15 cellular contexts compared by ENCODE assay signal in the genomic region with DNA sequence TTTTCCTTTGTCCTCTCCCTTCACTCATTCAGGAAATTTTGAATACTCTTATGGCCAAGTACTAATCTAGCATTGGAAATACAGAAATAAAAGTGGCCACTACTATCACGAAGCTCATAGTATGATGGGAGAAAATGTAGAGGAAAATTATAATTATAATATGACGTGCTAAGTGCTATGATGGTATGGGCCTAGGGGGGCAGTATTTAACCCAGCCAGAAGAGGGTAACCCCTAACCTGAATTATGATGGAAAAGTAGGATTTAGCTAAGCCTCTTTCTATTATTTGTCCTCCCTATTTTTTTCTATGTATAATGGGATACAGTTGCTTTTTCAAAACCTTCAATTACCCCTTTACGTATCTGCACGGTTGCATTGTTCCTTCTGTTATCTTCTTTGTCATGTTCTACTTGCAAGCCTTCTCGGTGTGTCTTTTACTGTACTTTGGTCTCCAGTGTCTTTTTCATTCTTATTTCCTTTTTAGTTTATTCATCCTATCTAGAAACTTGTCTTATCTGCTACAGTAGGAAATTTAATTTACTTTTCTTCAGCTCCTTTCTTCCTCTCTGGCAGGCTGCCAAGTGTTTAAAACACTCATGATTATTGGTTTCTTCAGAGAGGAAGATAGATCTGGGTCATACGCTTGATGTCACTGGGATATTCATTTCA.
A peak's percentile ranks its signal among the peaks of the same experiment; 100 is the strongest.
DNase-seq lines count a peak whose midpoint lies in the region; ATAC-seq and TF ChIP-seq lines count a peak whose summit lies in the region.
"Had no signal": no experiment of that assay in that cellular context is flagged by ENCODE, and none has a peak within 500 bp of the region (broad histone marks: within the 10 kb centered on the region; RNA-seq: fewer than 3 reads in every experiment).

No MANE protein-coding gene starts in this region.

- no peaks in the 10 kb centered on the region for H3K27me3 ChIP-seq in BE2C
- H3K27me3 ChIP-seq in H7 (ENCODE audit: control insufficient read depth, insufficient read depth, low read length) = no peaks in the 10 kb centered on the region
- H3K27me3 ChIP-seq: body of pancreas had no signal

- no peak overlapping the region for H3K27ac Mint-ChIP-seq in activated T-helper 2 cell treated with anti-CD3 and anti-CD28 coated beads, Interferon-gamma antibody, Interleukin-2, Interleukin-4, amounts not matched to agents 10 μg/mL and 5 μg/mL and 100 μg/mL, durations not matched to agents 14 hours and 24 hours and 36 hours
- H3K27ac Mint-ChIP-seq: nephron progenitor cell had no signal

- TF ChIP-seq CTCF in BE2C (IDR thresholded peaks at IDR 0.05; ENCODE audit: low read depth, low read length) (peak; percentile 33), GM13976 (IDR thresholded peaks at IDR 0.05; ENCODE audit: borderline replicate concordance, control extremely low read depth, extremely low read depth, insufficient read depth, missing control alignments) (no peak)

- no peak for ATAC-seq in GM19395 (IDR thresholded peaks at IDR 0.05; ENCODE audit: unreplicated experiment)
- ATAC-seq: body of pancreas had no signal

- no peaks in the 10 kb centered on the region for H3K9me3 ChIP-seq in BE2C
- H3K9me3 ChIP-seq: body of pancreas had no signal

- in situ Hi-C loops in GM13976 (cut with MboI; ENCODE audit: low sequenced_read_pairs, unreplicated experiment) = no loop called here

- H3K36me3 Mint-ChIP-seq in activated T-helper 2 cell treated with anti-CD3 and anti-CD28 coated beads, Interferon-gamma antibody, Interleukin-2, Interleukin-4, amounts not matched to agents 10 μg/mL and 5 μg/mL and 100 μg/mL, durations not matched to agents 14 hours and 24 hours and 36 hours (ENCODE audit: low read depth) = no peaks in the 10 kb centered on the region

- no peak overlapping the region for H3K4me3 Mint-ChIP-seq in activated T-helper 2 cell treated with anti-CD3 and anti-CD28 coated beads, Interferon-gamma antibody, Interleukin-2, Interleukin-4, amounts not matched to agents 10 μg/mL and 5 μg/mL and 100 μg/mL, durations not matched to agents 14 hours and 24 hours and 36 hours (ENCODE audit: low read depth)
- H3K4me3 Mint-ChIP-seq: nephron progenitor cell had no signal

- H3K27me3 Mint-ChIP-seq in activated T-helper 2 cell treated with anti-CD3 and anti-CD28 coated beads, Interferon-gamma antibody, Interleukin-2, Interleukin-4, amounts not matched to agents 10 μg/mL and 5 μg/mL and 100 μg/mL, durations not matched to agents 14 hours and 24 hours and 36 hours (ENCODE audit: low read depth) = no peaks in the 10 kb centered on the region

- H3K4me1 ChIP-seq in BE2C = peaks cover 12% of the 10 kb centered on the region

- intact Hi-C loops in activated T-helper 2 cell treated with anti-CD3 and anti-CD28 coated beads, Interferon-gamma antibody, Interleukin-2, Interleukin-4, amounts not matched to agents 10 μg/mL and 5 μg/mL and 100 μg/mL, durations not matched to agents 14 hours and 24 hours and 36 hours (cut with micrococcal nuclease) = no loop called here

- no peaks in the 10 kb centered on the region for H3K36me3 ChIP-seq in BE2C
- H3K36me3 ChIP-seq in H7 (replicated peaks; ENCODE audit: control insufficient read depth, insufficient read depth, low read length) = no peaks in the 10 kb centered on the region

- DNase-seq in BE2C = peak; percentile 49
- DNase-seq in H7 = peak; percentile 25
- peak; percentile 34 for DNase-seq in NCI-H345 (lab: John Stamatoyannopoulos, UW)
- peak; percentile 11 for DNase-seq in dermis blood vessel endothelial cell
- DNase-seq in GM13976 (ENCODE audit: low spot score) = no peak
- DNase-seq in activated T-helper 2 cell treated with anti-CD3 and anti-CD28 coated beads, Interferon-gamma antibody, Interleukin-2, Interleukin-4, amounts not matched to agents 10 μg/mL and 5 μg/mL and 100 μg/mL, durations not matched to agents 14 hours and 24 hours and 36 hours (ENCODE audit: low spot score) = no peak
- DNase-seq: activated naive CD4-positive, alpha-beta T cell; EL; foreskin fibroblast; mammary epithelial cell; NCI-H2029; nephron progenitor cell; stimulated activated CD8-positive, alpha-beta memory T cell treated with anti-CD3 and anti-CD28 coated beads, Interleukin-4, amount 100 ng/mL, for 48 hours had no signal

- H3K4me3 ChIP-seq in BE2C (ENCODE audit: low read depth, low read length) (no peak overlapping the region), H7 (ENCODE audit: insufficient read depth, low read depth, low read length) (no peak overlapping the region)
- H3K4me3 ChIP-seq: body of pancreas had no signal

- H3K9me3 Mint-ChIP-seq in activated T-helper 2 cell treated with anti-CD3 and anti-CD28 coated beads, Interferon-gamma antibody, Interleukin-2, Interleukin-4, amounts not matched to agents 10 μg/mL and 5 μg/mL and 100 μg/mL, durations not matched to agents 14 hours and 24 hours and 36 hours = no peaks in the 10 kb centered on the region

- H3K4me1 Mint-ChIP-seq in activated T-helper 2 cell treated with anti-CD3 and anti-CD28 coated beads, Interferon-gamma antibody, Interleukin-2, Interleukin-4, amounts not matched to agents 10 μg/mL and 5 μg/mL and 100 μg/mL, durations not matched to agents 14 hours and 24 hours and 36 hours (ENCODE audit: low read depth) = no peaks in the 10 kb centered on the region
- H3K4me1 Mint-ChIP-seq: nephron progenitor cell had no signal

Comparison
In these comparisons a context has a peak if more than half of its experiments do, and no peak if none do; other contexts are left out.
1. DNase-seq: peak in BE2C (single experiment), H7 (single experiment), NCI-H345 (single experiment) and dermis blood vessel endothelial cell (single experiment); none in GM13976 (single experiment) and activated T-helper 2 cell treated with anti-CD3 and anti-CD28 coated beads, Interferon-gamma antibody, Interleukin-2, Interleukin-4, amounts not matched to agents 10 μg/mL and 5 μg/mL and 100 μg/mL, durations not matched to agents 14 hours and 24 hours and 36 hours (single experiment).